In genomic region chr17:41786227-41787020, GRCh38 we compare ENCODE assay signal across 8 cellular contexts. TPM values are rescaled to one million over a fixed set of nuclear protein-coding genes. Genes with fewer than 3 reads are reported as not detected.
DNase-seq lines count a peak whose midpoint lies in the region; ATAC-seq, FAIRE-seq and TF ChIP-seq lines count a peak whose summit lies in the region.

Gene JUP (minus strand): TSS chr17:41786711. CDS start chr17:41771854, 14,857 bp downstream.

- TF ChIP-seq CTCF in GM12875 (IDR thresholded peaks at IDR 0.05; ENCODE audit: borderline replicate concordance, insufficient read depth, low read depth, low read length) = peak; percentile 72

- WGBS in small intestine, 3 donors = 0 to 2% (median 1%) methylated on average over 50 to 79 of the region's 79 CpGs

- H3K9me3 ChIP-seq in small intestine (ENCODE audit: control insufficient read depth, low read depth) = no peaks in the 10 kb centered on the region

- peak; percentile 82 for ATAC-seq in HG03097 (IDR thresholded peaks at IDR 0.05; ENCODE audit: low FRiP score, unreplicated experiment)

- peak within 1 kb of the TSS; percentile 98 to 100 for H3K27ac ChIP-seq in small intestine (ENCODE audit: low read depth in 1 of 2, low read length in 1 of 2)

- H3K4me1 ChIP-seq in small intestine (ENCODE audit: control insufficient read depth in 2 of 2, insufficient read depth in 1 of 2, low read depth in 1 of 2, low read length in 1 of 2) = peaks cover 2 to 3% of the 10 kb centered on the region in 2 donors

- peak within 1 kb of the TSS; percentile 64 for H3K4me3 ChIP-seq in GM12875 (ENCODE audit: low read depth, low read length)
- H3K4me3 ChIP-seq in small intestine (ENCODE audit: low read depth in 1 of 2, low read length in 2 of 2) = peak within 1 kb of the TSS; percentile 75 to 80

- no peaks in the 10 kb centered on the region for H3K27me3 ChIP-seq in small intestine (ENCODE audit: control insufficient read depth in 2 of 2, insufficient read depth in 2 of 2, low read length in 2 of 2)

- DNase-seq in NCI-H2196 treated with DMSO at 0.1 percent for 48 hours (lab: John Stamatoyannopoulos, UW; ENCODE audit: unreplicated experiment) (peak; percentile 93), iPS-NIHi7 (ENCODE audit: extremely low spot score) (peak; percentile 96), small intestine (peak; percentile 100), NK-92 (lab: John Stamatoyannopoulos, UW; ENCODE audit: unreplicated experiment) (no peak)
- peak; percentile 66 to 75 (median 71) for DNase-seq in activated CD4-positive, CD25-positive, alpha-beta regulatory T cell (lab: John Stamatoyannopoulos, UW)
- peak; percentile 84 for DNase-seq in central memory CD4-positive, alpha-beta T cell

- peak; percentile 64 for FAIRE-seq in small intestine (lab: Jason Lieb, UNC)

- no peaks in the 10 kb centered on the region for H3K36me3 ChIP-seq in small intestine (ENCODE audit: control insufficient read depth in 2 of 2, insufficient read depth in 2 of 2, low read length in 2 of 2)

RNA-seq across cellular contexts. Expression of gene JUP, which starts in this region (rescaled TPM):
- polyA plus RNA-seq in small intestine = 100 to 1,000 TPM; 122 to 316 (median 302) TPM
